Comparison of ENCODE assay signal across 12 cellular contexts in genomic region chr15:67142142-67143092, GRCh38.
A peak's percentile ranks its signal among the peaks of the same experiment; 100 is the strongest.
DNase-seq lines count a peak whose midpoint lies in the region; TF ChIP-seq lines count a peak whose summit lies in the region.
"Had no signal": no experiment of that assay in that cellular context is flagged by ENCODE, and none has a peak within 500 bp of the region (broad histone marks: within the 10 kb centered on the region; RNA-seq: fewer than 3 reads in every experiment).

No MANE protein-coding gene starts in this region.

- peak overlapping the region; percentile 57 for H3K9ac ChIP-seq in skeletal muscle satellite cell (ENCODE audit: low read depth, low read length)

- CTCF ChIA-PET in HEK293 (lab: Yijun Ruan, JAX): no interaction called here
- CTCF ChIA-PET in OCI-LY7 (lab: Charles Lee; ENCODE audit: unreplicated experiment): no interaction called here

- H4K20me1 ChIP-seq in OCI-LY7 (ENCODE audit: insufficient read depth, low read length): no peaks in the 10 kb centered on the region

- H3K79me2 ChIP-seq in OCI-LY7 (ENCODE audit: insufficient read depth, low read depth, low read length): peaks cover 46% of the 10 kb centered on the region

- POLR2A ChIA-PET in HEK293 (lab: Yijun Ruan, JAX) (interaction anchor here (0.6 to 1.0 kb wide), 2 partner anchors 56 to 77 kb away, joined by 3 to 6 read pairs; partner anchors contain the start of gene SMAD3), OCI-LY7 (lab: Charles Lee) (interaction anchor here (0.6 to 1.2 kb wide), 2 partner anchors 9 to 39 kb away, joined by 5 to 7 read pairs; no protein-coding TSS in a partner anchor)

- H3K4me3 ChIP-seq in HEK293 (ENCODE audit: low read depth, low read length) (no peak overlapping the region), left ventricle myocardium inferior (no peak overlapping the region), skeletal muscle satellite cell (ENCODE audit: low read length) (no peak overlapping the region), OCI-LY7 (ENCODE audit: low read depth, low read length, poor library complexity, severe bottlenecking) (no peak overlapping the region)

- DNase-seq in amniotic epithelial cell (ENCODE audit: low read depth) (peak; percentile 88), left ventricle myocardium inferior (no peak), OCI-LY7 (ENCODE audit: low spot score) (no peak), NCI-H510A (lab: John Stamatoyannopoulos, UW) (no peak), NCI-H2029 (lab: John Stamatoyannopoulos, UW) (no peak)
- DNase-seq in stimulated activated CD4-positive, alpha-beta T cell treated with anti-CD3 and anti-CD28 coated beads, Interleukin-4, amount 100 ng/mL, for 1 hour: no peak
- DNase-seq: cortex of kidney; SHP77; stimulated activated CD4-positive, alpha-beta T cell treated with anti-CD3 and anti-CD28 coated beads, Interleukin-15, amount 100 ng/mL, for 24 hours; substantia nigra had no signal

- no peak overlapping the region for H3K27ac ChIP-seq in HEK293 (ENCODE audit: extremely low read depth, low read depth, low read length)
- peak overlapping the region; percentile 48 for H3K27ac ChIP-seq in left ventricle myocardium inferior (replicated peaks)
- no peak overlapping the region for H3K27ac ChIP-seq in OCI-LY7 (ENCODE audit: low read depth, low read length, poor library complexity, severe bottlenecking)

- no peaks in the 10 kb centered on the region for H3K9me2 ChIP-seq in OCI-LY7 (ENCODE audit: insufficient read depth, low read length)

- no peak for TF ChIP-seq CTCF in HEK293 (tag by site-specific recombination; IDR thresholded peaks at IDR 0.05)
- TF ChIP-seq CTCF in left ventricle myocardium inferior (IDR thresholded peaks at IDR 0.05; ENCODE audit: borderline replicate concordance): no peak
- no peak for TF ChIP-seq CTCF in OCI-LY7 (conservative IDR thresholded peaks at IDR 0.05; ENCODE audit: low read length)

- H3K4me2 ChIP-seq in skeletal muscle satellite cell (ENCODE audit: low read length) (peak overlapping the region; percentile 46), OCI-LY7 (ENCODE audit: low read length) (no peak overlapping the region)

- no peaks in the 10 kb centered on the region for H3K27me3 ChIP-seq in left ventricle myocardium inferior (ENCODE audit: low read depth)
- no peaks in the 10 kb centered on the region for H3K27me3 ChIP-seq in skeletal muscle satellite cell (ENCODE audit: control insufficient read depth, insufficient read depth, low read length)

- no TSS peak for BruUV-seq in OCI-LY7 (replicated peaks; lab: Mats Ljungman, UMichigan)

- H3K9me3 ChIP-seq in HEK293 (ENCODE audit: control insufficient read depth, insufficient read depth, low read depth, low read length) (no peaks in the 10 kb centered on the region), left ventricle myocardium inferior (replicated peaks) (no peaks in the 10 kb centered on the region), skeletal muscle satellite cell (replicated peaks; ENCODE audit: low read length) (no peaks in the 10 kb centered on the region), OCI-LY7 (ENCODE audit: low read length) (no peaks in the 10 kb centered on the region)

- H3K36me3 ChIP-seq in HEK293 (ENCODE audit: control insufficient read depth in 2 of 2, insufficient read depth in 1 of 2, low read length in 2 of 2) (no peaks in the 10 kb centered on the region), left ventricle myocardium inferior (no peaks in the 10 kb centered on the region), skeletal muscle satellite cell (ENCODE audit: insufficient read depth, low read length) (no peaks in the 10 kb centered on the region), OCI-LY7 (ENCODE audit: insufficient read depth, low read length) (no peaks in the 10 kb centered on the region)

- peaks cover 43% of the 10 kb centered on the region for H3K4me1 ChIP-seq in HEK293 (ENCODE audit: control insufficient read depth, insufficient read depth, low read length)
- peaks cover 99% of the 10 kb centered on the region for H3K4me1 ChIP-seq in left ventricle myocardium inferior
- peaks cover 95% of the 10 kb centered on the region for H3K4me1 ChIP-seq in skeletal muscle satellite cell (ENCODE audit: control insufficient read depth, insufficient read depth, low read length)
- peaks cover 42% of the 10 kb centered on the region for H3K4me1 ChIP-seq in OCI-LY7 (ENCODE audit: insufficient read depth, low read length, poor library complexity, severe bottlenecking)

- no peak overlapping the region for H2AFZ ChIP-seq in OCI-LY7 (ENCODE audit: low read length)

- intact Hi-C loops in left ventricle myocardium inferior (cut with micrococcal nuclease) (no loop called here), OCI-LY7 (cut with micrococcal nuclease; ENCODE audit: unreplicated experiment) (no loop called here)

TF ChIP-seq in HEK293, 187 proteins besides CTCF, POLR2A, EP300 and RAD21:
- 0 out of 2 replicates have a peak, but pooled peaks have one; percentile 18 for TF ChIP-seq ZNF600 (tag by site-specific recombination; IDR thresholded peaks at IDR 0.05)
- TF ChIP-seq ZBTB26 (tag by site-specific recombination; optimal IDR thresholded peaks at IDR 0.05): no peak
- no peak for TF ChIP-seq RBAK (tag by site-specific recombination; IDR thresholded peaks at IDR 0.05)
- TF ChIP-seq ZNF202 (tag by site-specific recombination; IDR thresholded peaks at IDR 0.05; ENCODE audit: borderline replicate concordance): no peak
- TF ChIP-seq GLIS1 (tag by site-specific recombination; IDR thresholded peaks at IDR 0.05): peak; percentile 48
